In the genomic region with DNA sequence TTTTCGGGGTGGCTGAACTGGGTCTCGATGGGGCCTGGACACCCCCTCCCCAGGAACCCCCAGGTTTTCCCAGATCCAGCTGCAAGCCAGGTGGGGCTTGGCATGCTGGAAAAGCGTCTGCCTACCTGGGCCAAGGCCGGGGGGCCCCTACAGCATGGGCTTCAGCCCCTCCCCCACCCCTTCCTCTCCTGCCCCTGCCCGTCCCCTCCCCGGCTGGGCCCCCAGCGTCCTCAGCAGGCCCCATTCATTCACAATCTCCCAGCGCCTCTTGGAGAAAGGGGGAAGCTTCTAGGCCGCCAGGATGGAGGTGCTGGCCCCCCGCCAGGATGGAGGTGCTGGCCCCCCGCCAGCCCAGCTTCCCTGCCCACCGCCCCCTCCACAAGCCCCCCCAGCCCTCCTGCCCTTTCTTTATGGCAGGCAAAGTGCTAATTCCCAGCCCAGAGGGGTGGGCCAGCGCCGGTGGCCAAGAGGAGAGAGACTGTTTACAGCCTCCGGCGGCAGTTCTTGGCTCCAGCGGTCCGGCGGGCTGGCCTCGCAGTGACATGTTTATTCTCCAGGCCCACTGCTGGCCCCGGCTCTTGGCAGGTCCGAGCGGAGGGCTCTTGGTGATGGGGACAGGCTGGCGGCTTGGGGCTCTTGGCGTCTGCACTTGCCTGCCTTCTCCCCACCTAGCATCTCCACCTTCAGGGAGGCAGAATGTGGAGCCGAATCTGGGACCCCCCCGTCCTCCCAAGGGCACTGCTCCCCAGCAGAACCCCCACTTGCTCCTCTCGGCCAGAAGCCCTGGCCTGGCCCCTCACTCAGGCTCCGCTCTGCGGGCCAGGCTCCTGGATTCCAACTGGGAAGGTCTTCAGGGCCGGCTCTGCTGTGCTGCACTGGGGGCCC, we compare ENCODE assay signal across 10 cellular contexts.
A peak's percentile ranks its signal among the peaks of the same experiment; 100 is the strongest.
DNase-seq lines count a peak whose midpoint lies in the region; ATAC-seq and TF ChIP-seq lines count a peak whose summit lies in the region.
"Had no signal": no experiment of that assay in that cellular context is flagged by ENCODE, and none has a peak within 500 bp of the region (broad histone marks: within the 10 kb centered on the region; RNA-seq: fewer than 3 reads in every experiment).

No MANE protein-coding gene starts in this region.

- no peaks in the 10 kb centered on the region for H3K36me3 ChIP-seq in rectal smooth muscle tissue (ENCODE audit: control insufficient read depth, insufficient read depth, low read length)

- H3K27me3 Mint-ChIP-seq in HFFc6 (ENCODE audit: insufficient read depth), result peaks cover 1% of the 10 kb centered on the region; the same call in 1 of the 2 replicates
- H3K27me3 Mint-ChIP-seq in CD4-positive, alpha-beta T cell, result no peaks in the 10 kb centered on the region

- no peak for TF ChIP-seq CTCF in HFFc6 (IDR thresholded peaks at IDR 0.05)
- no peak for TF ChIP-seq CTCF in CD4-positive, alpha-beta T cell (IDR thresholded peaks at IDR 0.05)

- H3K4me3 ChIP-seq in rectal smooth muscle tissue (ENCODE audit: low read length), result no peak overlapping the region

- H3K9me3 ChIP-seq in CD4-positive, alpha-beta T cell (ENCODE audit: control insufficient read depth, low read length), result no peaks in the 10 kb centered on the region

- H3K4me1 Mint-ChIP-seq in HFFc6 (ENCODE audit: low read depth), result peaks cover 58% of the 10 kb centered on the region
- no peaks in the 10 kb centered on the region for H3K4me1 Mint-ChIP-seq in CD4-positive, alpha-beta T cell (ENCODE audit: low read depth)
- H3K4me1 Mint-ChIP-seq: activated naive CD8-positive, alpha-beta T cell treated with anti-CD3 and anti-CD28 coated beads, Interleukin-2, amount 50 U/mL, for 24 hours had no signal

- POLR2A ChIA-PET in CD4-positive, alpha-beta T cell (lab: Charles Lee), result no interaction called here

- DNase-seq in HFFc6, result no peak
- peak; percentile 85 for DNase-seq in astrocyte of the hippocampus (ENCODE audit: low read depth, low spot score)
- DNase-seq in hippocampal formation (lab: John Stamatoyannopoulos, UW), result peak; percentile 14 to 43
- DNase-seq in activated naive CD4-positive, alpha-beta T cell (lab: John Stamatoyannopoulos, UW), result no peak
- DNase-seq in CD4-positive, alpha-beta T cell, result no peak
- DNase-seq: activated CD4-positive, CD25-positive, alpha-beta regulatory T cell treated with anti-CD3 and anti-CD28 coated beads, Interleukin-2, amount 50 U/mL, for 72 hours; activated naive CD8-positive, alpha-beta T cell treated with anti-CD3 and anti-CD28 coated beads, Interleukin-2, amount 50 U/mL, for 24 hours had no signal

- peak overlapping the region; percentile 59 for H3K27ac ChIP-seq in rectal smooth muscle tissue (ENCODE audit: low read depth, low read length)
- no peak overlapping the region for H3K27ac ChIP-seq in CD4-positive, alpha-beta T cell (ENCODE audit: low read depth, low read length)

- CTCF ChIA-PET in CD4-positive, alpha-beta T cell (lab: Charles Lee), result no interaction called here

- peak overlapping the region; percentile 82 for H3K27ac Mint-ChIP-seq in HFFc6
- no peak overlapping the region for H3K27ac Mint-ChIP-seq in CD4-positive, alpha-beta T cell
- H3K27ac Mint-ChIP-seq: activated naive CD8-positive, alpha-beta T cell treated with anti-CD3 and anti-CD28 coated beads, Interleukin-2, amount 50 U/mL, for 24 hours had no signal

- peaks cover 11% of the 10 kb centered on the region for H3K36me3 Mint-ChIP-seq in HFFc6 (ENCODE audit: low read depth)
- H3K36me3 Mint-ChIP-seq in CD4-positive, alpha-beta T cell (ENCODE audit: low read depth), result no peaks in the 10 kb centered on the region

- no peak overlapping the region for H3K9ac ChIP-seq in rectal smooth muscle tissue (ENCODE audit: low read length)

- ATAC-seq in HG02973 (IDR thresholded peaks at IDR 0.05; ENCODE audit: unreplicated experiment) (no peak), GM18498 (IDR thresholded peaks at IDR 0.05; ENCODE audit: unreplicated experiment) (no peak)
- no peak for ATAC-seq in CD4-positive, alpha-beta T cell (ENCODE audit: poor library complexity)

- H3K4me1 ChIP-seq in rectal smooth muscle tissue (ENCODE audit: control insufficient read depth, insufficient read depth, low read length), result peaks cover 40% of the 10 kb centered on the region

- H3K9me3 Mint-ChIP-seq in HFFc6, result no peaks in the 10 kb centered on the region
- no peaks in the 10 kb centered on the region for H3K9me3 Mint-ChIP-seq in CD4-positive, alpha-beta T cell
- H3K9me3 Mint-ChIP-seq: activated naive CD8-positive, alpha-beta T cell treated with anti-CD3 and anti-CD28 coated beads, Interleukin-2, amount 50 U/mL, for 24 hours had no signal

- no peak overlapping the region for H3K4me3 Mint-ChIP-seq in HFFc6
- H3K4me3 Mint-ChIP-seq in CD4-positive, alpha-beta T cell, result no peak overlapping the region
- H3K4me3 Mint-ChIP-seq: activated naive CD8-positive, alpha-beta T cell treated with anti-CD3 and anti-CD28 coated beads, Interleukin-2, amount 50 U/mL, for 24 hours had no signal

- no peaks in the 10 kb centered on the region for H3K27me3 ChIP-seq in rectal smooth muscle tissue (ENCODE audit: control insufficient read depth, insufficient read depth, low read length)
- H3K27me3 ChIP-seq in CD4-positive, alpha-beta T cell (ENCODE audit: control insufficient read depth, insufficient read depth, low read length), result no peaks in the 10 kb centered on the region

- intact Hi-C loops in CD4-positive, alpha-beta T cell (cut with DNase I, micrococcal nuclease), result no loop called here

Comparison
In these comparisons a context has a peak if more than half of its experiments do, and no peak if none do; other contexts are left out.
1. DNase-seq: peak in astrocyte of the hippocampus (single experiment) and hippocampal formation (2 of 2); none in HFFc6 (single experiment), activated naive CD4-positive, alpha-beta T cell (0 of 4) and CD4-positive, alpha-beta T cell (0 of 10).